ENCODE assay signal across 1 cellular context in genomic region chr4:159102623-159103405, GRCh38.
TF ChIP-seq lines count a peak whose summit lies in the region.

RAPGEF2 (plus strand) TSS chr4:159103079; CDS start chr4:159104163, 1,084 bp downstream.

TF ChIP-seq in HepG2, 621 proteins besides CTCF, POLR2A, EP300 and RAD21 (continued from another document):
- TF ChIP-seq ARID4A (CRISPR knock-in tag; IDR thresholded peaks at IDR 0.05; ENCODE audit: borderline replicate concordance), result peak; percentile 69
- no peak for TF ChIP-seq ZNF879 (CRISPR knock-in tag; IDR thresholded peaks at IDR 0.05)
- TF ChIP-seq ZNF446 (CRISPR knock-in tag; IDR thresholded peaks at IDR 0.05), result peak; percentile 43; the same call in 1 of the 2 replicates
- TF ChIP-seq MAZ (IDR thresholded peaks at IDR 0.05; ENCODE audit: borderline replicate concordance, low read depth, low read length), result 0 out of 2 replicates have a peak, but pooled peaks have one; percentile 56
- peak; percentile 17; the same call in 1 of the 2 replicates for TF ChIP-seq MAZ (CRISPR knock-in tag; IDR thresholded peaks at IDR 0.05; ENCODE audit: low read depth)
- TF ChIP-seq ZMAT3 (CRISPR knock-in tag; conservative IDR thresholded peaks at IDR 0.05), result 0 out of 2 replicates have a peak, but pooled peaks have one; percentile 38
- TF ChIP-seq PHF20 (CRISPR knock-in tag; IDR thresholded peaks at IDR 0.05), result peak; percentile 14; the same call in 1 of the 2 replicates
- TF ChIP-seq ZNF709 (CRISPR knock-in tag; IDR thresholded peaks at IDR 0.05), result peak; percentile 22; the same call in 1 of the 2 replicates
- 0 out of 4 replicates have a peak, but pooled peaks of 1 of the 2 experiments have one; percentile 28 for TF ChIP-seq KLF16 (CRISPR knock-in tag; IDR thresholded peaks at IDR 0.05)
- 0 out of 2 replicates have a peak, but pooled peaks have one; percentile 43 for TF ChIP-seq GATA4 (IDR thresholded peaks at IDR 0.05; ENCODE audit: borderline replicate concordance, low read depth)
- peak; percentile 77 for TF ChIP-seq RFX1 (IDR thresholded peaks at IDR 0.05)
- TF ChIP-seq KDM5B (CRISPR knock-in tag; IDR thresholded peaks at IDR 0.05; ENCODE audit: borderline replicate concordance), result peak; percentile 50; the same call in 1 of the 2 replicates
TF ChIP-seq in HepG2: peak in this region for 85.
